9 cellular contexts compared by ENCODE assay signal in the genomic region with DNA sequence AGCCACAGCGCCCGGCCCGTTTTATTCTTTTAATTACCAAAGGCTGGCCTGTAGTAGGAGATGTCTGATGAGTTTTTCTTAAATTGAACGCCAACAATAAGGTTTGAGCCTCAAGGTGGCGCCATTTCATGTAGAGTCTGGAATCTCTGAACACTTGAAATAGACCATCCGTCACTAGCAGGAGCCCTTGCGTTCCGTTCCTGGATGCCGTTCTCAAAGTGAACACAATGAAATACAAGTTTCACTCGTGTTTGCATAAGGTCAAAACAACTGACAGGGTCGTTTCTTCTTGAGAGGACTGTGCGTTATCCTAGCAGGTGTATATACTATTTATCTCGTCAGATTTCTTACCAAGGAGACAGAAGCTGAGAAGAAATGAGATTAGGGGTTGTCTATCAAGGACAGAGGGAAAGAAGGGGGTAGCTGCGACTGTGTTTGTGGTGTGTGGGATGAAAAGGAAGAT. TPM values are rescaled to one million over a fixed set of nuclear protein-coding genes. Genes with fewer than 3 reads are reported as not detected.
DNase-seq lines count a peak whose midpoint lies in the region; ATAC-seq and TF ChIP-seq lines count a peak whose summit lies in the region.
"Had no signal": no experiment of that assay in that cellular context is flagged by ENCODE, and none has a peak within 500 bp of the region (broad histone marks: within the 10 kb centered on the region; RNA-seq: fewer than 3 reads in every experiment).

No MANE protein-coding gene starts in this region.

- POLR2A ChIA-PET in OCI-LY7 (lab: Charles Lee) = no interaction called here

- DNase-seq in COLO829 (ENCODE audit: low spot score) (peak; percentile 58), OCI-LY7 (ENCODE audit: low spot score) (peak; percentile 88), activated T-cell treated with anti-CD3 and anti-CD28 coated beads for 1 hour (ENCODE audit: low read depth) (peak; percentile 72), epithelial cell of prostate (ENCODE audit: low read depth, low spot score) (peak; percentile 37), naive B cell (peak; percentile 39)
- DNase-seq in Jurkat, Clone E6-1 (ENCODE audit: low read depth, low spot score) = peak; percentile 87
- DNase-seq in stimulated activated effector memory CD8-positive, alpha-beta T cell treated with anti-CD3 and anti-CD28 coated beads, Interleukin-12 subunit alpha, Interleukin-12 subunit beta, amount 100 ng/mL, for 72 hours (ENCODE audit: low spot score in 2 of 2) = peak; percentile 54 to 86

- H3K9me3 Mint-ChIP-seq in naive B cell = peaks cover 0 to 2% (median 0%) of the 10 kb centered on the region in 7 donors
- no peaks in the 10 kb centered on the region for H3K9me3 Mint-ChIP-seq in stimulated activated effector memory CD8-positive, alpha-beta T cell treated with anti-CD3 and anti-CD28 coated beads, Interleukin-12 subunit alpha, Interleukin-12 subunit beta, amount 100 ng/mL, for 72 hours
- H3K9me3 Mint-ChIP-seq: T-helper 1 cell treated with Interleukin-12 subunit alpha and Interleukin-12 subunit beta and Interleukin-4 antibody, amounts not matched to agents 30 μg/mL and 1 μg/mL, for 36 hours had no signal

- TF ChIP-seq CTCF in OCI-LY7 (conservative IDR thresholded peaks at IDR 0.05; ENCODE audit: low read length) = peak; percentile 89

- peak overlapping the region in 1 of 8 donors; percentile 49 for H3K4me3 Mint-ChIP-seq in naive B cell
- no peak overlapping the region for H3K4me3 Mint-ChIP-seq in stimulated activated effector memory CD8-positive, alpha-beta T cell treated with anti-CD3 and anti-CD28 coated beads, Interleukin-12 subunit alpha, Interleukin-12 subunit beta, amount 100 ng/mL, for 72 hours
- H3K4me3 Mint-ChIP-seq: T-helper 1 cell treated with Interleukin-12 subunit alpha and Interleukin-12 subunit beta and Interleukin-4 antibody, amounts not matched to agents 30 μg/mL and 1 μg/mL, for 36 hours had no signal

- H3K36me3 ChIP-seq in OCI-LY7 (ENCODE audit: insufficient read depth, low read length) = no peaks in the 10 kb centered on the region

- H3K27me3 Mint-ChIP-seq in naive B cell = peaks cover 47 to 62% (median 54%) of the 10 kb centered on the region in 3 donors

- CTCF ChIA-PET in OCI-LY7 (lab: Charles Lee; ENCODE audit: unreplicated experiment) = no interaction called here

- intact Hi-C loops in OCI-LY7 (cut with micrococcal nuclease; ENCODE audit: unreplicated experiment) = loop anchor here (1.0 to 2.0 kb wide), 3 partner anchors 36 to 208 kb away; no protein-coding TSS in a partner anchor

- H2AFZ ChIP-seq in OCI-LY7 (ENCODE audit: low read length) = peak overlapping the region; percentile 45; the same call in 1 of the 2 replicates

- no peaks in the 10 kb centered on the region for H3K79me2 ChIP-seq in OCI-LY7 (ENCODE audit: insufficient read depth, low read depth, low read length)

- BruUV-seq in OCI-LY7 (replicated peaks; lab: Mats Ljungman, UMichigan) = no TSS peak

- no peaks in the 10 kb centered on the region for H3K9me2 ChIP-seq in OCI-LY7 (ENCODE audit: insufficient read depth, low read length)

- ATAC-seq in naive B cell (ENCODE audit: low read depth in 2 of 2) = peak; percentile 35 to 50
- peak; percentile 71 for ATAC-seq in stimulated activated effector memory CD8-positive, alpha-beta T cell treated with anti-CD3 and anti-CD28 coated beads, Interleukin-12 subunit alpha, Interleukin-12 subunit beta, amount 100 ng/mL, for 72 hours
- no peak for ATAC-seq in HG03045 (IDR thresholded peaks at IDR 0.05; ENCODE audit: unreplicated experiment)

- no peak overlapping the region for H3K4me3 ChIP-seq in Jurkat, Clone E6-1 (ENCODE audit: low read length)
- H3K4me3 ChIP-seq in OCI-LY7 (ENCODE audit: low read depth, low read length, poor library complexity, severe bottlenecking) = no peak overlapping the region

- no peaks in the 10 kb centered on the region for H3K4me1 Mint-ChIP-seq in naive B cell
- H3K4me1 Mint-ChIP-seq in stimulated activated effector memory CD8-positive, alpha-beta T cell treated with anti-CD3 and anti-CD28 coated beads, Interleukin-12 subunit alpha, Interleukin-12 subunit beta, amount 100 ng/mL, for 72 hours = no peaks in the 10 kb centered on the region

- H3K9me3 ChIP-seq in OCI-LY7 (ENCODE audit: low read length) = no peaks in the 10 kb centered on the region

- no peaks in the 10 kb centered on the region for H3K36me3 Mint-ChIP-seq in naive B cell
- no peaks in the 10 kb centered on the region for H3K36me3 Mint-ChIP-seq in stimulated activated effector memory CD8-positive, alpha-beta T cell treated with anti-CD3 and anti-CD28 coated beads, Interleukin-12 subunit alpha, Interleukin-12 subunit beta, amount 100 ng/mL, for 72 hours

- H3K27ac Mint-ChIP-seq in naive B cell = no peak overlapping the region
- no peak overlapping the region for H3K27ac Mint-ChIP-seq in stimulated activated effector memory CD8-positive, alpha-beta T cell treated with anti-CD3 and anti-CD28 coated beads, Interleukin-12 subunit alpha, Interleukin-12 subunit beta, amount 100 ng/mL, for 72 hours
- H3K27ac Mint-ChIP-seq: T-helper 1 cell treated with Interleukin-12 subunit alpha and Interleukin-12 subunit beta and Interleukin-4 antibody, amounts not matched to agents 30 μg/mL and 1 μg/mL, for 36 hours had no signal

- H3K4me1 ChIP-seq in OCI-LY7 (ENCODE audit: insufficient read depth, low read length, poor library complexity, severe bottlenecking) = no peaks in the 10 kb centered on the region

- no peaks in the 10 kb centered on the region for H4K20me1 ChIP-seq in OCI-LY7 (ENCODE audit: insufficient read depth, low read length)

- peak overlapping the region; percentile 29 for H3K4me2 ChIP-seq in OCI-LY7 (ENCODE audit: low read length)

- no peak overlapping the region for H3K27ac ChIP-seq in OCI-LY7 (ENCODE audit: low read depth, low read length, poor library complexity, severe bottlenecking)
- H3K27ac ChIP-seq in epithelial cell of prostate = no peak overlapping the region

RNA-seq across cellular contexts. Expression of gene SCGB1D1, which starts 18.7 kb away (rescaled TPM):
- not detected for polyA plus RNA-seq in Jurkat, Clone E6-1 (2012; ENCODE audit: insufficient read depth, insufficient read length)
- not detected in 2 replicates for total RNA-seq in OCI-LY7 (2014; rRNA removed; shearing (Covaris generic))
- not detected in 2 replicates for total RNA-seq in OCI-LY7 (2022)
- not detected for polyA plus RNA-seq in naive B cell (ENCODE audit: low read depth in 6 of 6)

RNA-seq across cellular contexts. Expression of gene SCGB2A1, which starts 37.2 kb away (rescaled TPM):
- not detected for polyA plus RNA-seq in Jurkat, Clone E6-1 (2012; ENCODE audit: insufficient read depth, insufficient read length)
- not detected in 2 replicates for total RNA-seq in OCI-LY7 (2014; rRNA removed; shearing (Covaris generic))
- not detected in 2 replicates for total RNA-seq in OCI-LY7 (2022)
- not detected for polyA plus RNA-seq in naive B cell (ENCODE audit: low read depth in 6 of 6)

RNA-seq across cellular contexts. Expression of gene INCENP, which starts 47.5 kb away (rescaled TPM):
- 97.4 TPM for polyA plus RNA-seq in Jurkat, Clone E6-1 (2012; ENCODE audit: insufficient read depth, insufficient read length)
- 89.1 and 103 TPM in 2 replicates for total RNA-seq in OCI-LY7 (2014; rRNA removed; shearing (Covaris generic))
- 183 and 212 TPM in 2 replicates for total RNA-seq in OCI-LY7 (2022)
- 1 to 10 TPM in 5 of 6 donors, not detected in 1; 1.3 to 2.8 (median 2.0) TPM for polyA plus RNA-seq in naive B cell (ENCODE audit: low read depth in 6 of 6)

Comparison
In these comparisons a context has a peak if more than half of its experiments do, and no peak if none do; other contexts are left out.
1. DNase-seq: peak in every context shown above with its lines; median percentile 88 in OCI-LY7; 87 in Jurkat, Clone E6-1; 72 in activated T-cell treated with anti-CD3 and anti-CD28 coated beads for 1 hour; 70 in stimulated activated effector memory CD8-positive, alpha-beta T cell treated with anti-CD3 and anti-CD28 coated beads, Interleukin-12 subunit alpha, Interleukin-12 subunit beta, amount 100 ng/mL, for 72 hours; 58 in COLO829; 39 in naive B cell; 37 in epithelial cell of prostate.